In the genomic region with DNA sequence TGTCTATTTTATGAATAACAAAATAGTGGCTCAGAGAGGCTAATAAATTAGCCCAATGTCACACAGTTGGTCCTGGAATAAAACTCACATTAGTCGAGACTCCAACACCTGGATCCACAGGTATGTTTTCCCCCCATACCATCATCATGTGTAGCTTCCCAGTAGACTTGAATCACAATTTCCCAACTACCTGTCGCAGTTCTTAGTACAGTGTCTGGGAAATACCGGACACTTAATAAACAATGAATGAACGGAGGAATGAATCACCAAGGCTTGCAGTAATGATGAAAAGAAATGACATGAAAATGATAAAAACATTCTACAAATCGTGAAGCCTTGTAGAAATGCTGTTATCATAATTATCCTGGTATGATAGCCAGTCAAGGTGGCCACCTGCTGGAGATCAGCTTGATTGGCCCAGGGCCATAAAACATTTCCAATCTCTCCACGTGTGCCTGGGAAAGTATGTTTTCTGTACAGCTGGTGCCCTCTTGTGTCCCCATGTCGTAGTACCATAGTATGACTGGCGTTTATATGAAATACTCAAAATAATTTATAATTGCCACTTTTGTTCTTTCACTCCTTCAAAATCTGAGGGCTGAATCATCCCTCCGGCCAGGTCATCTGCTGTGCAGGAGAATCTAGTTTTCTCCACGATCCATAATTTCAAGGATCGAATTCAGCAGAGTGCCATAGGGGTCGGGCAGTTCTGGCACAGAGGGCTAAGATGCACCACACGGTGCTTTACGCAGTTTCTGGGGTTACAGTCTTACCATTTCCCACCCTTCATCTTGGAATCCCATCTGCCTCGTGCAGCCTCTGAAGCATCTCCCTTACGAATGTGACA, we compare ENCODE assay signal across 1 cellular context.
TF ChIP-seq lines count a peak whose summit lies in the region.

No MANE protein-coding gene starts in this region.

TF ChIP-seq in GM12878, 131 proteins besides CTCF, POLR2A, EP300 and RAD21 (continued from another document):
- TF ChIP-seq, protein P1, sequence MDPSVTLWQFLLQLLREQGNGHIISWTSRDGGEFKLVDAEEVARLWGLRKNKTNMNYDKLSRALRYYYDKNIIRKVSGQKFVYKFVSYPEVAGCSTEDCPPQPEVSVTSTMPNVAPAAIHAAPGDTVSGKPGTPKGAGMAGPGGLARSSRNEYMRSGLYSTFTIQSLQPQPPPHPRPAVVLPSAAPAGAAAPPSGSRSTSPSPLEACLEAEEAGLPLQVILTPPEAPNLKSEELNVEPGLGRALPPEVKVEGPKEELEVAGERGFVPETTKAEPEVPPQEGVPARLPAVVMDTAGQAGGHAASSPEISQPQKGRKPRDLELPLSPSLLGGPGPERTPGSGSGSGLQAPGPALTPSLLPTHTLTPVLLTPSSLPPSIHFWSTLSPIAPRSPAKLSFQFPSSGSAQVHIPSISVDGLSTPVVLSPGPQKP (IDR thresholded peaks at IDR 0.05; ENCODE audit: low read depth, low read length), result no peak
